24 cellular contexts compared by ENCODE assay signal in the genomic region with DNA sequence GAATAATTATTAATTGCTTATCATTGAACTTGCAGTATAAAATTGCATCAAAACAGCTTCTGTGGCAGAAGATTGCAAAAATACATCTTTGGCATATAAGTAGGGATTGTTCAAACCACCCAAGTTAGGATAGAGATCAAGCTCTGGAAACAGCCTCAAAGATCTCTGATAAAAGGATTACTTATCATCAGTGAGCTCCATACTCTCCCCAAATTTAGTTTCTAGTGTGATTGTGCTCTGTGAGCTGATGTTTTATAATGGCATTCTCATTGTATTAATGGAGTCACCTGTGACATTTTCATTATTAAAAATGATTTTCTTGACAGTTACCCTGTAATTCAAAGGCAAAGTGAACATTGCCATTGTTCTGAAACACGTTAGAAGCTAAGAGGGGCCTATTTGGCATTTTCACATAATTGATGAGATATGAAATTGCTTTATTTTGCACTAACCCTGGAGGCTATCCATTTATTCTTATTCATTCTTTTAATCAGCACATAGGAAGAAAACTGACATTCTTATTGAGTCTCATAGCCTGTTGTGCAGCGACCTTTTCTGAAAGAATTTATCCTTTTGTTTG.
"Had no signal": no experiment of that assay in that cellular context is flagged by ENCODE, and none has a peak within 500 bp of the region (broad histone marks: within the 10 kb centered on the region; RNA-seq: fewer than 3 reads in every experiment).

No MANE protein-coding gene starts in this region.

- H3K4me1 ChIP-seq: gastrocnemius medialis, heart right ventricle, left lung, lower lobe of right lung had no signal

- H3K27ac ChIP-seq: coronary artery, dorsolateral prefrontal cortex, epithelial cell of prostate, esophagus squamous epithelium, gastrocnemius medialis, heart right ventricle, left lung, lower lobe of right lung had no signal

- H3K27me3 ChIP-seq: gastrocnemius medialis, heart right ventricle, left lung had no signal

- H3K9me3 ChIP-seq: esophagus squamous epithelium, gastrocnemius medialis, heart right ventricle, left lung, lower lobe of right lung had no signal

- DNase-seq: dermis blood vessel endothelial cell; dorsolateral prefrontal cortex; effector CD4-positive, alpha-beta T cell; effector memory CD4-positive, alpha-beta T cell; erythroblast; esophagus squamous epithelium; foreskin fibroblast; gastrocnemius medialis; glutamatergic neuron; head of caudate nucleus; heart right ventricle; hypothalamus; immature natural killer cell; islet precursor cell; kidney; left cardiac atrium; left lung; left ventricle myocardium superior; lower lobe of right lung; mesenchymal stem cell; mucosa of descending colon; naive B cell had no signal

- H3K36me3 ChIP-seq: esophagus squamous epithelium, gastrocnemius medialis, heart right ventricle, left lung, lower lobe of right lung had no signal

- H3K4me3 ChIP-seq: coronary artery, dorsolateral prefrontal cortex, esophagus squamous epithelium, gastrocnemius medialis, heart right ventricle, left lung, lower lobe of right lung, mucosa of descending colon had no signal
